Comparison of ENCODE assay signal across 1 cellular context in genomic region chr1:1856161-1856560, GRCh38. TPM values are rescaled to one million over a fixed set of nuclear protein-coding genes. Genes with fewer than 3 reads are reported as not detected.
"Had no signal": no experiment of that assay in that cellular context is flagged by ENCODE, and none has a peak within 500 bp of the region (broad histone marks: within the 10 kb centered on the region; RNA-seq: fewer than 3 reads in every experiment).

No MANE protein-coding gene starts in this region.

RNA-seq across cellular contexts. Expression of gene CALML6, which starts 58.9 kb away (rescaled TPM):
- total RNA-seq: T-helper 1 cell treated with Interleukin-12 subunit alpha and Interleukin-12 subunit beta and Interleukin-4 antibody, amounts not matched to agents 30 ng/mL and 1 ng/mL, for 36 hours had no signal
